11 cellular contexts compared by ENCODE assay signal in genomic region chr3:52268036-52268435, GRCh38. TPM values are rescaled to one million over a fixed set of nuclear protein-coding genes. Genes with fewer than 3 reads are reported as not detected.
DNase-seq lines count a peak whose midpoint lies in the region; ATAC-seq and TF ChIP-seq lines count a peak whose summit lies in the region.
"Had no signal": no experiment of that assay in that cellular context is flagged by ENCODE, and none has a peak within 500 bp of the region (broad histone marks: within the 10 kb centered on the region; RNA-seq: fewer than 3 reads in every experiment).

No MANE protein-coding gene starts in this region.

- DNase-seq in T-helper 22 cell (ENCODE audit: low read depth): peak; percentile 50
- peak; percentile 67 for DNase-seq in activated T-cell treated with anti-CD3 and anti-CD28 coated beads, Interleukin-2, amount 50 U/mL, for 4 hours
- no peak for DNase-seq in stimulated activated effector memory CD8-positive, alpha-beta T cell treated with anti-CD3 and anti-CD28 coated beads, Interleukin-12 subunit alpha, Interleukin-12 subunit beta, amount 100 ng/mL, for 72 hours (ENCODE audit: low spot score in 2 of 2)
- DNase-seq in SK-N-SH: no peak
- no peak for DNase-seq in KG1 (lab: John Stamatoyannopoulos, UW)
- no peak for DNase-seq in GDM1 (lab: John Stamatoyannopoulos, UW)
- DNase-seq: glutamatergic neuron, MG63, posterior cingulate gyrus had no signal

- H3K4me3 ChIP-seq in esophagus (ENCODE audit: low read depth in 1 of 2, low read length in 2 of 2): no peak overlapping the region
- H3K4me3 ChIP-seq in SK-N-SH (ENCODE audit: low read depth in 2 of 2, low read length in 1 of 2): no peak overlapping the region
- H3K4me3 ChIP-seq: MG63 had no signal

- H3F3A ChIP-seq in SK-N-SH (replicated peaks; ENCODE audit: insufficient read depth): peaks cover 3% of the 10 kb centered on the region

- no peak for TF ChIP-seq RAD21 in SK-N-SH (IDR thresholded peaks at IDR 0.05; ENCODE audit: low read length)

- H3K79me2 ChIP-seq in SK-N-SH (ENCODE audit: insufficient read depth): peaks cover 98% of the 10 kb centered on the region

- H3K4me1 ChIP-seq in esophagus (ENCODE audit: control insufficient read depth in 2 of 2, insufficient read depth in 2 of 2, low read length in 1 of 2): peaks cover 0 to 2% of the 10 kb centered on the region in 2 donors
- H3K4me1 ChIP-seq in SK-N-SH (ENCODE audit: control insufficient read depth in 1 of 2, insufficient read depth in 2 of 2, low read depth in 1 of 2, low read length in 1 of 2): no peaks in the 10 kb centered on the region

- POLR2A ChIA-PET in SK-N-SH (lab: Yijun Ruan, JAX): no interaction called here

- H3K36me3 ChIP-seq in esophagus (ENCODE audit: control insufficient read depth in 2 of 2, insufficient read depth in 2 of 2, low read length in 1 of 2) (peaks cover 6 to 7% of the 10 kb centered on the region in 2 donors), SK-N-SH (replicated peaks in 1 of 2; ENCODE audit: control insufficient read depth in 1 of 2, insufficient read depth in 2 of 2, low read length in 1 of 2) (peaks cover 59 to 79% of the 10 kb centered on the region in 2 experiments)

- H3K27me3 ChIP-seq in esophagus (ENCODE audit: control insufficient read depth in 1 of 2, insufficient read depth in 2 of 2, low read length in 2 of 2): no peaks in the 10 kb centered on the region
- no peaks in the 10 kb centered on the region for H3K27me3 ChIP-seq in SK-N-SH (ENCODE audit: insufficient read depth)
- H3K27me3 ChIP-seq: MG63 had no signal

- H3K27ac ChIP-seq in esophagus (ENCODE audit: low read depth in 2 of 2, low read length in 1 of 2): peak overlapping the region; percentile 34 to 78
- no peak overlapping the region for H3K27ac ChIP-seq in SK-N-SH (ENCODE audit: low read depth in 2 of 2, low read length in 1 of 2)

- peak; percentile 76 to 82 for ATAC-seq in activated T-cell treated with anti-CD3 and anti-CD28 coated beads, Interleukin-2, amount 50 U/mL, for 4 hours
- ATAC-seq in stimulated activated effector memory CD8-positive, alpha-beta T cell treated with anti-CD3 and anti-CD28 coated beads, Interleukin-12 subunit alpha, Interleukin-12 subunit beta, amount 100 ng/mL, for 72 hours: peak; percentile 68

- CTCF ChIA-PET in SK-N-SH (lab: Yijun Ruan, JAX): interaction anchor here (2.5 kb wide), 1 partner anchor 37 kb away, joined by 6 read pairs; no protein-coding TSS in a partner anchor

- no peaks in the 10 kb centered on the region for H3K9me2 ChIP-seq in SK-N-SH

- H3K9ac ChIP-seq in SK-N-SH: no peak overlapping the region

- H2AFZ ChIP-seq in SK-N-SH (ENCODE audit: low read depth): no peak overlapping the region

- no peak overlapping the region for H3K4me2 ChIP-seq in SK-N-SH

- WGBS in esophagus, 2 donors: 63 to 72% methylated on average over 7 of the region's 7 CpGs
- 96% methylated on average over 7 of the region's 7 CpGs for WGBS in SK-N-SH (ENCODE audit: low lambda C conversion rate)

- H3K4me3 Mint-ChIP-seq in activated T-cell treated with anti-CD3 and anti-CD28 coated beads, Interleukin-2, amount 50 U/mL, for 4 hours: peak overlapping the region; percentile 67
- H3K4me3 Mint-ChIP-seq in stimulated activated effector memory CD8-positive, alpha-beta T cell treated with anti-CD3 and anti-CD28 coated beads, Interleukin-12 subunit alpha, Interleukin-12 subunit beta, amount 100 ng/mL, for 72 hours: peak overlapping the region; percentile 82

- H3K9me3 Mint-ChIP-seq in activated T-cell treated with anti-CD3 and anti-CD28 coated beads, Interleukin-2, amount 50 U/mL, for 4 hours: no peaks in the 10 kb centered on the region
- no peaks in the 10 kb centered on the region for H3K9me3 Mint-ChIP-seq in stimulated activated effector memory CD8-positive, alpha-beta T cell treated with anti-CD3 and anti-CD28 coated beads, Interleukin-12 subunit alpha, Interleukin-12 subunit beta, amount 100 ng/mL, for 72 hours

- H3K27me3 Mint-ChIP-seq in activated T-cell treated with anti-CD3 and anti-CD28 coated beads, Interleukin-2, amount 50 U/mL, for 4 hours (ENCODE audit: low read depth): no peaks in the 10 kb centered on the region

- no peaks in the 10 kb centered on the region for H3K9me3 ChIP-seq in esophagus (ENCODE audit: control insufficient read depth in 2 of 2, insufficient read depth in 1 of 2, low read depth in 1 of 2, low read length in 1 of 2)
- H3K9me3 ChIP-seq in SK-N-SH: no peaks in the 10 kb centered on the region
- H3K9me3 ChIP-seq: MG63 had no signal

- TF ChIP-seq CTCF in SK-N-SH (IDR thresholded peaks at IDR 0.05): no peak

- no peak for TF ChIP-seq EP300 in SK-N-SH (IDR thresholded peaks at IDR 0.05; ENCODE audit: borderline replicate concordance in 1 of 2, low read depth in 1 of 2, low read length in 1 of 2)

- H3K36me3 Mint-ChIP-seq in activated T-cell treated with anti-CD3 and anti-CD28 coated beads, Interleukin-2, amount 50 U/mL, for 4 hours (ENCODE audit: insufficient read depth): peaks cover 59% of the 10 kb centered on the region
- peaks cover 100% of the 10 kb centered on the region for H3K36me3 Mint-ChIP-seq in stimulated activated effector memory CD8-positive, alpha-beta T cell treated with anti-CD3 and anti-CD28 coated beads, Interleukin-12 subunit alpha, Interleukin-12 subunit beta, amount 100 ng/mL, for 72 hours

- peak overlapping the region; percentile 94 for H3K27ac Mint-ChIP-seq in stimulated activated effector memory CD8-positive, alpha-beta T cell treated with anti-CD3 and anti-CD28 coated beads, Interleukin-12 subunit alpha, Interleukin-12 subunit beta, amount 100 ng/mL, for 72 hours

- peaks cover 78% of the 10 kb centered on the region for H4K20me1 ChIP-seq in SK-N-SH (ENCODE audit: insufficient read depth)

- peaks cover 80% of the 10 kb centered on the region for H3K4me1 Mint-ChIP-seq in activated T-cell treated with anti-CD3 and anti-CD28 coated beads, Interleukin-2, amount 50 U/mL, for 4 hours (ENCODE audit: low read depth)
- H3K4me1 Mint-ChIP-seq in stimulated activated effector memory CD8-positive, alpha-beta T cell treated with anti-CD3 and anti-CD28 coated beads, Interleukin-12 subunit alpha, Interleukin-12 subunit beta, amount 100 ng/mL, for 72 hours: peaks cover 71% of the 10 kb centered on the region

TF ChIP-seq in SK-N-SH, 30 proteins besides CTCF, POLR2A, EP300 and RAD21 (continues in another document):
- no peak for TF ChIP-seq TEAD4 (IDR thresholded peaks at IDR 0.05; ENCODE audit: borderline replicate concordance, insufficient read depth)
- TF ChIP-seq SMC3 (IDR thresholded peaks at IDR 0.05; ENCODE audit: low read depth, low read length): no peak
- TF ChIP-seq MXI1 (IDR thresholded peaks at IDR 0.05; ENCODE audit: low read depth, low read length): no peak
- no peak for TF ChIP-seq PBX3 (IDR thresholded peaks at IDR 0.05)
- no peak for TF ChIP-seq GATA2 (CRISPR knock-in tag; IDR thresholded peaks at IDR 0.05)
- no peak for TF ChIP-seq EZH2phosphoT487 (IDR thresholded peaks at IDR 0.05; ENCODE audit: borderline replicate concordance, low read depth)
- no peak for TF ChIP-seq FOXJ3 (CRISPR knock-in tag; IDR thresholded peaks at IDR 0.05)
- TF ChIP-seq FOXM1 (IDR thresholded peaks at IDR 0.05; ENCODE audit: low read depth): no peak
- TF ChIP-seq NFIC (IDR thresholded peaks at IDR 0.05; ENCODE audit: borderline replicate concordance): no peak

RNA-seq across cellular contexts. Expression of gene WDR82, which starts 10.4 kb away (rescaled TPM):
- total RNA-seq in activated T-cell treated with anti-CD3 and anti-CD28 coated beads, Interleukin-2, amount 50 U/mL, for 4 hours: 100 to 1,000 TPM; 107 to 119 (median 115) TPM
- polyA plus RNA-seq in esophagus (10 to 100 TPM; 19.9 to 33.6 TPM), SK-N-SH (2012; rRNA removed) (41.2 and 57.8 TPM in 2 replicates)
- polyA plus RNA-seq in SK-N-SH (2012; cell fraction: cytosol; rRNA removed): 55.6 and 67.2 TPM in 2 replicates
- 11.1 and 24.5 TPM in 2 replicates for polyA plus RNA-seq in SK-N-SH (2012; cell fraction: nucleus; rRNA removed)

RNA-seq across cellular contexts. Expression of gene GLYCTK, which starts 19.6 kb away (rescaled TPM):
- 10 to 100 TPM; 13.0 to 15.5 (median 13.3) TPM for total RNA-seq in activated T-cell treated with anti-CD3 and anti-CD28 coated beads, Interleukin-2, amount 50 U/mL, for 4 hours
- polyA plus RNA-seq in esophagus (1 to 10 TPM; 5.9 to 6.2 TPM), SK-N-SH (2012; rRNA removed) (16.8 and 18.8 TPM in 2 replicates)
- 4.5 and 7.4 TPM in 2 replicates for polyA plus RNA-seq in SK-N-SH (2012; cell fraction: cytosol; rRNA removed)
- 76.2 and 100 TPM in 2 replicates for polyA plus RNA-seq in SK-N-SH (2012; cell fraction: nucleus; rRNA removed)

RNA-seq across cellular contexts. Expression of gene PPM1M, which starts 22.5 kb away (rescaled TPM):
- 10 to 100 TPM; 26.6 to 40.0 (median 39.7) TPM for total RNA-seq in activated T-cell treated with anti-CD3 and anti-CD28 coated beads, Interleukin-2, amount 50 U/mL, for 4 hours
- polyA plus RNA-seq in esophagus (10 to 100 TPM; 10.1 to 15.6 TPM), SK-N-SH (2012; rRNA removed) (19.2 and 23.9 TPM in 2 replicates)
- 11.7 and 15.6 TPM in 2 replicates for polyA plus RNA-seq in SK-N-SH (2012; cell fraction: cytosol; rRNA removed)
- 56.2 and 60.9 TPM in 2 replicates for polyA plus RNA-seq in SK-N-SH (2012; cell fraction: nucleus; rRNA removed)

RNA-seq across cellular contexts. Expression of gene TWF2, which starts 29.1 kb away (rescaled TPM):
- total RNA-seq in activated T-cell treated with anti-CD3 and anti-CD28 coated beads, Interleukin-2, amount 50 U/mL, for 4 hours: 10 to 100 TPM; 69.7 to 76.5 (median 72.8) TPM
- 10 to 100 TPM; 22.0 to 40.3 TPM for polyA plus RNA-seq in esophagus
- polyA plus RNA-seq in SK-N-SH (2012; rRNA removed): 157 and 188 TPM in 2 replicates
- 81.6 and 132 TPM in 2 replicates for polyA plus RNA-seq in SK-N-SH (2012; cell fraction: cytosol; rRNA removed)
- 125 and 150 TPM in 2 replicates for polyA plus RNA-seq in SK-N-SH (2012; cell fraction: nucleus; rRNA removed)

RNA-seq across cellular contexts. Expression of gene TLR9, which starts 42.6 kb away (rescaled TPM):
- total RNA-seq in activated T-cell treated with anti-CD3 and anti-CD28 coated beads, Interleukin-2, amount 50 U/mL, for 4 hours: under 1 TPM in 1 of 3 donors, not detected in 2; 0.18 TPM
- under 1 TPM; 0.10 to 0.14 TPM for polyA plus RNA-seq in esophagus
- polyA plus RNA-seq in SK-N-SH (2012; rRNA removed): 0.12 TPM in 1 of 2 replicates, not detected in the other
- not detected in 2 replicates for polyA plus RNA-seq in SK-N-SH (2012; cell fraction: cytosol; rRNA removed)
- 0.31 and 0.38 TPM in 2 replicates for polyA plus RNA-seq in SK-N-SH (2012; cell fraction: nucleus; rRNA removed)
- total RNA-seq: liver had no signal

Comparison
In these comparisons a context has a peak if more than half of its experiments do, and no peak if none do; other contexts are left out.
1. DNase-seq: peak in T-helper 22 cell (single experiment) and activated T-cell treated with anti-CD3 and anti-CD28 coated beads, Interleukin-2, amount 50 U/mL, for 4 hours (single experiment); none in stimulated activated effector memory CD8-positive, alpha-beta T cell treated with anti-CD3 and anti-CD28 coated beads, Interleukin-12 subunit alpha, Interleukin-12 subunit beta, amount 100 ng/mL, for 72 hours (0 of 2), SK-N-SH (single experiment), KG1 (single experiment) and GDM1 (single experiment).
2. H3K27ac ChIP-seq: peak in esophagus (2 of 2); none in SK-N-SH (0 of 2).